24 cellular contexts compared by ENCODE assay signal in genomic region chr14:104509673-104510072, GRCh38.
DNase-seq lines count a peak whose midpoint lies in the region; ATAC-seq and TF ChIP-seq lines count a peak whose summit lies in the region.
"Had no signal": no experiment of that assay in that cellular context is flagged by ENCODE, and none has a peak within 500 bp of the region (broad histone marks: within the 10 kb centered on the region; RNA-seq: fewer than 3 reads in every experiment).

No MANE protein-coding gene starts in this region.

- H3K27me3 ChIP-seq in BE2C (no peaks in the 10 kb centered on the region), foreskin keratinocyte (peaks cover 25% of the 10 kb centered on the region)

- no peak overlapping the region for H3K4me3 ChIP-seq in BE2C (ENCODE audit: low read depth, low read length)
- H3K4me3 ChIP-seq: HAP-1, stomach, transverse colon had no signal

- TF ChIP-seq EP300 in Ishikawa (IDR thresholded peaks at IDR 0.05; ENCODE audit: borderline replicate concordance) = no peak

- ATAC-seq in foreskin keratinocyte (no peak), GM18519 (IDR thresholded peaks at IDR 0.05; ENCODE audit: low FRiP score, unreplicated experiment) (no peak)
- ATAC-seq: activated naive CD8-positive, alpha-beta T cell treated with anti-CD3 and anti-CD28 coated beads, Interleukin-2, amount 50 U/mL, for 24 hours; CD8-positive, alpha-beta T cell; right cardiac atrium had no signal

- no peak overlapping the region for H3K27ac ChIP-seq in foreskin keratinocyte
- H3K27ac ChIP-seq: 22Rv1, transverse colon had no signal

- peak; percentile 56 for DNase-seq in DMS 273 (lab: John Stamatoyannopoulos, UW; ENCODE audit: unreplicated experiment)
- DNase-seq in DMS 273 treated with DMSO at 0.1 percent for 48 hours (lab: John Stamatoyannopoulos, UW) = no peak
- DNase-seq in BE2C = peak; percentile 52
- no peak for DNase-seq in foreskin keratinocyte
- no peak for DNase-seq in mesenteric fat pad (ENCODE audit: low spot score)
- no peak for DNase-seq in NCI-H187 treated with DMSO at 0.1 percent for 48 hours (lab: John Stamatoyannopoulos, UW)
- DNase-seq: activated CD4-positive, alpha-beta T cell treated with anti-CD3 and anti-CD28 coated beads, Interleukin-2, amount 50 U/mL, for 4 hours; activated gamma-delta T cell; activated naive CD8-positive, alpha-beta T cell treated with anti-CD3 and anti-CD28 coated beads, Interleukin-2, amount 50 U/mL, for 24 hours; activated T-cell treated with anti-CD3 and anti-CD28 coated beads for 4 hours; effector CD8-positive, alpha-beta T cell; foreskin melanocyte; MM.1S; naive B cell; NCI-H2029 treated with DMSO at 0.1 percent for 48 hours; right cardiac atrium; RPMI8226; stomach; transverse colon had no signal

- 0 out of 2 replicates have a peak, but pooled peaks have one; percentile 16 for TF ChIP-seq RAD21 in Ishikawa (IDR thresholded peaks at IDR 0.05; ENCODE audit: low read depth)

- H3K9me3 ChIP-seq in BE2C = no peaks in the 10 kb centered on the region
- H3K9me3 ChIP-seq: HAP-1, transverse colon had no signal

- H3K36me3 ChIP-seq in BE2C = no peaks in the 10 kb centered on the region
- H3K36me3 ChIP-seq: HAP-1, stomach, transverse colon had no signal

- H3K4me1 ChIP-seq in BE2C (peaks cover 14% of the 10 kb centered on the region), foreskin keratinocyte (no peaks in the 10 kb centered on the region)
- H3K4me1 ChIP-seq: HAP-1, stomach, transverse colon had no signal

- peak; percentile 48 for TF ChIP-seq CTCF in BE2C (IDR thresholded peaks at IDR 0.05; ENCODE audit: low read depth, low read length)
- peak; percentile 4 for TF ChIP-seq CTCF in foreskin keratinocyte (conservative IDR thresholded peaks at IDR 0.05)

TF ChIP-seq in Ishikawa, 13 proteins besides CTCF, POLR2A, EP300 and RAD21:
- TF ChIP-seq EGR1 (IDR thresholded peaks at IDR 0.05) = no peak
- TF ChIP-seq TCF12 (IDR thresholded peaks at IDR 0.05; ENCODE audit: low read depth) = no peak
- TF ChIP-seq REST (IDR thresholded peaks at IDR 0.05; ENCODE audit: low read depth) = no peak
- TF ChIP-seq ZBTB7A (IDR thresholded peaks at IDR 0.05; ENCODE audit: low read depth) = no peak
- no peak for TF ChIP-seq TAF1 (IDR thresholded peaks at IDR 0.05; ENCODE audit: low read depth)
- no peak for TF ChIP-seq CEBPB (IDR thresholded peaks at IDR 0.05)
- TF ChIP-seq FOXM1 (IDR thresholded peaks at IDR 0.05; ENCODE audit: borderline replicate concordance, low read depth) = no peak
- TF ChIP-seq TEAD4 (IDR thresholded peaks at IDR 0.05) = no peak
- no peak for TF ChIP-seq NFIC (IDR thresholded peaks at IDR 0.05)
- no peak for TF ChIP-seq USF1 (IDR thresholded peaks at IDR 0.05)
- no peak for TF ChIP-seq MAX (IDR thresholded peaks at IDR 0.05)
- no peak for TF ChIP-seq YY1 (IDR thresholded peaks at IDR 0.05; ENCODE audit: low read depth)
- no peak for TF ChIP-seq CREB1 (IDR thresholded peaks at IDR 0.05; ENCODE audit: low read depth)

Comparison
In these comparisons a context has a peak if more than half of its experiments do, and no peak if none do; other contexts are left out.
1. DNase-seq: peak in DMS 273 (single experiment) and BE2C (single experiment); none in DMS 273 treated with DMSO at 0.1 percent for 48 hours (single experiment), foreskin keratinocyte (0 of 2), mesenteric fat pad (single experiment) and NCI-H187 treated with DMSO at 0.1 percent for 48 hours (single experiment).